In genomic region chr5:179967489-179967888, GRCh38 we compare ENCODE assay signal across 19 cellular contexts. TPM values are rescaled to one million over a fixed set of nuclear protein-coding genes. Genes with fewer than 3 reads are reported as not detected.
DNase-seq lines count a peak whose midpoint lies in the region; ATAC-seq and TF ChIP-seq lines count a peak whose summit lies in the region.
"Had no signal": no experiment of that assay in that cellular context is flagged by ENCODE, and none has a peak within 500 bp of the region (broad histone marks: within the 10 kb centered on the region; RNA-seq: fewer than 3 reads in every experiment).

No MANE protein-coding gene starts in this region.

- no peaks in the 10 kb centered on the region for H3F3A ChIP-seq in OCI-LY1 (ENCODE audit: insufficient read depth, low read length)
- H3F3A ChIP-seq in PC-3 (ENCODE audit: low read length, unreplicated experiment): no peaks in the 10 kb centered on the region

- WGBS in hepatocyte (ENCODE audit: low lambda C conversion rate, missing lambda C conversion rate): 8% methylated on average over 1 of the region's 1 CpG
- 25% methylated on average over 1 of the region's 1 CpG for WGBS in prostate gland

- no peak for ATAC-seq in PC-3
- ATAC-seq in GM19452 (IDR thresholded peaks at IDR 0.05; ENCODE audit: unreplicated experiment): no peak

- H3K9me2 ChIP-seq in OCI-LY1 (ENCODE audit: low read depth, low read length): no peaks in the 10 kb centered on the region
- no peaks in the 10 kb centered on the region for H3K9me2 ChIP-seq in hepatocyte (replicated peaks; ENCODE audit: insufficient read depth)
- H3K9me2 ChIP-seq in PC-3 (replicated peaks; ENCODE audit: low read length): no peaks in the 10 kb centered on the region

- in situ Hi-C loops in KBM-7 (cut with MboI; ENCODE audit: low pct_unique_long_range_greater_than_20kb, low sequenced_read_pairs): no loop called here

- CTCF ChIA-PET in HEK293 (lab: Yijun Ruan, JAX) (no interaction called here), PC-3 (lab: Charles Lee) (no interaction called here), HEK293T (lab: Yijun Ruan, JAX) (no interaction called here)

- H3K79me2 ChIP-seq in OCI-LY1 (ENCODE audit: insufficient read depth, low read length) (no peaks in the 10 kb centered on the region), hepatocyte (no peaks in the 10 kb centered on the region), PC-3 (ENCODE audit: low read length) (no peaks in the 10 kb centered on the region)
- H3K79me2 ChIP-seq: parathyroid adenoma had no signal

- DNase-seq in hepatocyte (ENCODE audit: low spot score) (peak; percentile 49), prostate gland (ENCODE audit: low spot score) (peak; percentile 14), PC-3 (no peak), KBM-7 (no peak), HEK293T (ENCODE audit: extremely low spot score) (no peak)
- DNase-seq: activated CD8-positive, alpha-beta memory T cell treated with anti-CD3 and anti-CD28 coated beads for 24 hours; activated naive CD8-positive, alpha-beta T cell treated with anti-CD3 and anti-CD28 coated beads for 36 hours; GF-D8; MV-4-11; NCI-H2081 treated with DMSO at 0.1 percent for 48 hours; NCI-H524 treated with DMSO at 0.1 percent for 48 hours; OCI-M1; SIG-M5; stimulated activated CD4-positive, alpha-beta T cell treated with anti-CD3 and anti-CD28 coated beads, Interleukin-4, amount 100 ng/mL, for 24 hours; WERI-Rb-1 had no signal

- POLR2A ChIA-PET in HEK293 (lab: Yijun Ruan, JAX): no interaction called here
- POLR2A ChIA-PET in PC-3 (lab: Charles Lee; ENCODE audit: unreplicated experiment): no interaction called here
- POLR2A ChIA-PET in HEK293T (lab: Yijun Ruan, JAX): no interaction called here

- no peak for TF ChIP-seq POLR2A in prostate gland (IDR thresholded peaks at IDR 0.05)

- no TSS peak for BruUV-seq in PC-3 (replicated peaks; lab: Mats Ljungman, UMichigan)

- TF ChIP-seq CTCF in HEK293 (tag by site-specific recombination; IDR thresholded peaks at IDR 0.05): no peak
- TF ChIP-seq CTCF in OCI-LY1 (IDR thresholded peaks at IDR 0.05; ENCODE audit: low read length): no peak
- no peak for TF ChIP-seq CTCF in hepatocyte (IDR thresholded peaks at IDR 0.05; ENCODE audit: poor library complexity)
- no peak for TF ChIP-seq CTCF in prostate gland (IDR thresholded peaks at IDR 0.05)
- no peak for TF ChIP-seq CTCF in PC-3 (conservative IDR thresholded peaks at IDR 0.05; ENCODE audit: low read depth, low read length)

- H3K27ac ChIP-seq in HEK293 (ENCODE audit: extremely low read depth, low read depth, low read length): no peak overlapping the region
- peak overlapping the region; percentile 69 for H3K27ac ChIP-seq in OCI-LY1 (ENCODE audit: low read depth, low read length, poor library complexity, severe bottlenecking)
- peak overlapping the region; percentile 51 for H3K27ac ChIP-seq in hepatocyte
- no peak overlapping the region for H3K27ac ChIP-seq in prostate gland
- no peak overlapping the region for H3K27ac ChIP-seq in PC-3 (ENCODE audit: low read length)
- H3K27ac ChIP-seq: parathyroid adenoma, WERI-Rb-1 had no signal

- no peaks in the 10 kb centered on the region for H4K20me1 ChIP-seq in OCI-LY1 (ENCODE audit: insufficient read depth, low read length)
- H4K20me1 ChIP-seq in hepatocyte (ENCODE audit: insufficient read depth, poor library complexity, severe bottlenecking): no peaks in the 10 kb centered on the region
- H4K20me1 ChIP-seq in PC-3 (ENCODE audit: low read length): no peaks in the 10 kb centered on the region

- H3K4me2 ChIP-seq in OCI-LY1 (ENCODE audit: low read length) (no peak overlapping the region), hepatocyte (peak overlapping the region; percentile 33), PC-3 (ENCODE audit: low read length) (no peak overlapping the region)

- H2AFZ ChIP-seq in OCI-LY1 (ENCODE audit: low read length) (peak overlapping the region; percentile 75), hepatocyte (no peak overlapping the region), PC-3 (ENCODE audit: low read length) (no peak overlapping the region)
- H2AFZ ChIP-seq: parathyroid adenoma had no signal

- H3K9me3 ChIP-seq in HEK293 (ENCODE audit: control insufficient read depth, insufficient read depth, low read depth, low read length) (no peaks in the 10 kb centered on the region), OCI-LY1 (ENCODE audit: low read length) (no peaks in the 10 kb centered on the region), hepatocyte (ENCODE audit: low read depth) (no peaks in the 10 kb centered on the region), prostate gland (no peaks in the 10 kb centered on the region), PC-3 (ENCODE audit: low read length) (no peaks in the 10 kb centered on the region)

- intact Hi-C loops in prostate gland (cut with DNase I): no loop called here
- intact Hi-C loops in PC-3 (cut with micrococcal nuclease): no loop called here

- H3K27me3 ChIP-seq in OCI-LY1 (ENCODE audit: insufficient read depth, low read length) (no peaks in the 10 kb centered on the region), hepatocyte (no peaks in the 10 kb centered on the region), prostate gland (replicated peaks; ENCODE audit: insufficient read depth) (no peaks in the 10 kb centered on the region), PC-3 (ENCODE audit: low read length) (no peaks in the 10 kb centered on the region)

- H3K4me3 ChIP-seq in HEK293 (ENCODE audit: low read depth, low read length) (no peak overlapping the region), OCI-LY1 (ENCODE audit: low read depth, low read length, poor library complexity, severe bottlenecking) (no peak overlapping the region), hepatocyte (no peak overlapping the region), prostate gland (no peak overlapping the region), PC-3 (ENCODE audit: low read length) (no peak overlapping the region)

- no peak overlapping the region for H3K9ac ChIP-seq in OCI-LY1 (ENCODE audit: low read length)
- no peak overlapping the region for H3K9ac ChIP-seq in PC-3 (ENCODE audit: low read length)
- H3K9ac ChIP-seq: parathyroid adenoma had no signal

- peaks cover 4% of the 10 kb centered on the region; the same call in 1 of the 2 replicates for H3K4me1 ChIP-seq in HEK293 (ENCODE audit: control insufficient read depth, insufficient read depth, low read length)
- peaks cover 75% of the 10 kb centered on the region for H3K4me1 ChIP-seq in OCI-LY1 (ENCODE audit: insufficient read depth, low read length, severe bottlenecking)
- no peaks in the 10 kb centered on the region for H3K4me1 ChIP-seq in hepatocyte (ENCODE audit: insufficient read depth)
- no peaks in the 10 kb centered on the region for H3K4me1 ChIP-seq in prostate gland (replicated peaks)
- no peaks in the 10 kb centered on the region for H3K4me1 ChIP-seq in PC-3 (ENCODE audit: insufficient read depth, low read length)
- H3K4me1 ChIP-seq: parathyroid adenoma had no signal

- peaks cover 0 to 49% of the 10 kb centered on the region in 2 experiments; a peak in 2 of 3 replicates for H3K36me3 ChIP-seq in HEK293 (ENCODE audit: control insufficient read depth in 2 of 2, insufficient read depth in 1 of 2, low read length in 2 of 2)
- no peaks in the 10 kb centered on the region for H3K36me3 ChIP-seq in OCI-LY1 (ENCODE audit: insufficient read depth, low read length)
- peaks cover 4% of the 10 kb centered on the region for H3K36me3 ChIP-seq in hepatocyte (replicated peaks; ENCODE audit: insufficient read depth, low read depth)
- H3K36me3 ChIP-seq in prostate gland: no peaks in the 10 kb centered on the region
- no peaks in the 10 kb centered on the region for H3K36me3 ChIP-seq in PC-3 (ENCODE audit: low read depth, low read length)

TF ChIP-seq in HEK293, 187 proteins besides CTCF, POLR2A, EP300 and RAD21:
- TF ChIP-seq ZNF707 (tag by site-specific recombination; IDR thresholded peaks at IDR 0.05) (no peak), ZIC2 (tag by site-specific recombination; IDR thresholded peaks at IDR 0.05) (peak; percentile 62), SCRT1 (tag by site-specific recombination; IDR thresholded peaks at IDR 0.05; ENCODE audit: borderline replicate concordance) (no peak), FEZF1 (tag by site-specific recombination; IDR thresholded peaks at IDR 0.05) (peak; percentile 63), ZNF501 (tag by site-specific recombination; IDR thresholded peaks at IDR 0.05) (no peak)

TF ChIP-seq in HEK293T, 16 proteins besides CTCF, POLR2A, EP300 and RAD21:
- TF ChIP-seq LEF1 (IDR thresholded peaks at IDR 0.05; ENCODE audit: borderline replicate concordance) (no peak), SP1 (IDR thresholded peaks at IDR 0.05) (no peak), FOXA1 (IDR thresholded peaks at IDR 0.05) (no peak), SUZ12 (IDR thresholded peaks at IDR 0.05) (no peak), NFRKB (IDR thresholded peaks at IDR 0.05) (no peak), BHLHE40 (IDR thresholded peaks at IDR 0.05; ENCODE audit: borderline replicate concordance) (no peak), ZNF384 (IDR thresholded peaks at IDR 0.05) (no peak), FOXK2 (IDR thresholded peaks at IDR 0.05) (no peak), HDGF (IDR thresholded peaks at IDR 0.05; ENCODE audit: borderline replicate concordance) (no peak), ARNT (IDR thresholded peaks at IDR 0.05) (no peak), ELF4 (IDR thresholded peaks at IDR 0.05) (no peak), FOXM1 (IDR thresholded peaks at IDR 0.05; ENCODE audit: borderline replicate concordance) (no peak), L3MBTL2 (conservative IDR thresholded peaks at IDR 0.05) (no peak), CTBP1 (IDR thresholded peaks at IDR 0.05; ENCODE audit: borderline replicate concordance) (no peak), TARDBP (IDR thresholded peaks at IDR 0.05) (no peak), PKNOX1 (IDR thresholded peaks at IDR 0.05) (no peak)

RNA-seq across cellular contexts. Expression of gene TBC1D9B, which starts 59.8 kb away (rescaled TPM):
- total RNA-seq in hepatocyte: 66.9 and 77.0 TPM in 2 replicates
- 94.0 and 97.3 TPM in 2 replicates for polyA plus RNA-seq in hepatocyte
- total RNA-seq in prostate gland: 100 to 1,000 TPM in 1 of 2 donors, 10 to 100 TPM in 1; 64.1 to 163 TPM
- 44.9 and 67.7 TPM in 2 replicates for total RNA-seq in PC-3 (2014; rRNA removed)

Comparison
In these comparisons a context has a peak if more than half of its experiments do, and no peak if none do; other contexts are left out.
1. H3K27ac ChIP-seq: peak in OCI-LY1 (single experiment) and hepatocyte (single experiment); none in HEK293 (single experiment), prostate gland (0 of 2) and PC-3 (single experiment).
2. DNase-seq: peak in hepatocyte (single experiment) and prostate gland (single experiment); none in PC-3 (single experiment), KBM-7 (single experiment) and HEK293T (single experiment).